In the genomic region with DNA sequence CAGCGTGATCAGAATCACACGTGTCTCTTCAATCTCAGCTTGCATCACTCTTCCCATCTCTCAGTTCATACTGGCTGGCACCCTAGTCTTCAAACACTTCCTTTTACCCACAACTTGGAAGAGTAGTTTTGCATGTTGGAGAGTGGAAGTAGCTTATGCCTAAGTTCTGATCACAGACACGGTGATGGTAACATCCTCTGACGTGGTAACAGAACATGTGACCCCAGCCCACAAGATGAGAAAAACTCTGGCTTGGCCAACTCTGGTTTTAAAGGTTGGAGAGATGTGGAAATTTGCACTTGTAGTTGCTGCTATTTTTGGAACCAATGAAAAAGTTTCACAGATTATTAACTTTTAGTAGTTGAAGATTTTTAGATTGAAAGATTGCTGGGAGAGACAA, we compare ENCODE assay signal across 25 cellular contexts.
"Had no signal": no experiment of that assay in that cellular context is flagged by ENCODE, and none has a peak within 500 bp of the region (broad histone marks: within the 10 kb centered on the region; RNA-seq: fewer than 3 reads in every experiment).

No MANE protein-coding gene starts in this region.

- FAIRE-seq: islet of Langerhans had no signal

- ATAC-seq: left cardiac atrium; left lung; lower lobe of right lung; naive thymus-derived CD8-positive, alpha-beta T cell; right cardiac atrium; sciatic nerve; stimulated activated naive B cell treated with anti-CD40 and anti-IgM and Interleukin-4, amounts not matched to agents 10 μg/mL and 1 μg/mL and 100 μg/mL, for 72 hours; stimulated activated naive CD8-positive, alpha-beta T cell treated with anti-CD3 and anti-CD28 coated beads, Interleukin-15, Interleukin-2, amounts not matched to agents 100 U/mL and 50 U/mL, for 24 hours; upper lobe of right lung had no signal

- DNase-seq: hippocampal formation; immature natural killer cell; left cardiac atrium; left lung; lower lobe of right lung; mammary epithelial cell; mesenchymal stem cell; naive thymus-derived CD8-positive, alpha-beta T cell; occipital lobe; retina; right cardiac atrium; stimulated activated CD4-positive, alpha-beta T cell treated with anti-CD3 and anti-CD28 coated beads, Interleukin-12 subunit alpha, Interleukin-12 subunit beta, amount 100 ng/mL, for 4 hours; stimulated activated CD4-positive, alpha-beta T cell treated with anti-CD3 and anti-CD28 coated beads, Interleukin-15, amount 100 ng/mL, for 24 hours; stimulated activated CD4-positive, alpha-beta T cell treated with anti-CD3 and anti-CD28 coated beads, Interleukin-2, amount 100 ng/mL, for 24 hours; stimulated activated CD4-positive, alpha-beta T cell treated with anti-CD3 and anti-CD28 coated beads, Interleukin-4, amount 100 ng/mL, for 1 hour; stimulated activated naive B cell treated with anti-CD40 and anti-IgM and Interleukin-4, amounts not matched to agents 10 μg/mL and 1 μg/mL and 100 μg/mL, for 72 hours; stimulated activated naive CD8-positive, alpha-beta T cell treated with anti-CD3 and anti-CD28 coated beads, Interleukin-15, Interleukin-2, amounts not matched to agents 100 U/mL and 50 U/mL, for 24 hours; stomach; testis; thyroid gland; trophoblast cell; upper lobe of right lung; uterus had no signal
